Comparison of ENCODE assay signal across 9 cellular contexts in genomic region chr1:85148524-85149250, GRCh38. TPM values are rescaled to one million over a fixed set of nuclear protein-coding genes. Genes with fewer than 3 reads are reported as not detected.
DNase-seq lines count a peak whose midpoint lies in the region; ATAC-seq and TF ChIP-seq lines count a peak whose summit lies in the region.
"Had no signal": no experiment of that assay in that cellular context is flagged by ENCODE, and none has a peak within 500 bp of the region (broad histone marks: within the 10 kb centered on the region; RNA-seq: fewer than 3 reads in every experiment).

No MANE protein-coding gene starts in this region.

- TF ChIP-seq CTCF in mucosa of descending colon (IDR thresholded peaks at IDR 0.05) = no peak
- TF ChIP-seq CTCF in osteocyte (IDR thresholded peaks at IDR 0.05) = no peak

- no peaks in the 10 kb centered on the region for H3K27me3 Mint-ChIP-seq in osteocyte (ENCODE audit: unreplicated experiment)

- H3K36me3 Mint-ChIP-seq in stimulated activated effector memory CD8-positive, alpha-beta T cell treated with anti-CD3 and anti-CD28 coated beads, Interleukin-12 subunit alpha, Interleukin-12 subunit beta, amount 100 ng/mL, for 72 hours = no peaks in the 10 kb centered on the region
- H3K36me3 Mint-ChIP-seq in osteocyte (ENCODE audit: unreplicated experiment) = no peaks in the 10 kb centered on the region

- H3K27ac Mint-ChIP-seq in stimulated activated effector memory CD8-positive, alpha-beta T cell treated with anti-CD3 and anti-CD28 coated beads, Interleukin-12 subunit alpha, Interleukin-12 subunit beta, amount 100 ng/mL, for 72 hours = no peak overlapping the region
- no peak overlapping the region for H3K27ac Mint-ChIP-seq in osteocyte (ENCODE audit: unreplicated experiment)

- peaks cover 40% of the 10 kb centered on the region for H3K4me1 ChIP-seq in SJSA1 (replicated peaks)
- no peaks in the 10 kb centered on the region for H3K4me1 ChIP-seq in mucosa of descending colon (ENCODE audit: low read depth)
- H3K4me1 ChIP-seq: BE2C had no signal

- H3K36me3 ChIP-seq in SJSA1 (no peaks in the 10 kb centered on the region), mucosa of descending colon (ENCODE audit: low read depth) (no peaks in the 10 kb centered on the region)
- H3K36me3 ChIP-seq: BE2C had no signal

- H3K27me3 ChIP-seq in SJSA1 (replicated peaks) = no peaks in the 10 kb centered on the region
- H3K27me3 ChIP-seq: BE2C had no signal

- 0 out of 2 replicates have a peak overlapping the region, but pooled peaks have one; percentile 4 for H3K27ac ChIP-seq in SJSA1

- intact Hi-C loops in mucosa of descending colon (cut with DNase I, micrococcal nuclease) = no loop called here

- DNase-seq in activated T-cell treated with anti-CD3 and anti-CD28 coated beads, Interleukin-2, amount 50 U/mL, for 48 hours = peak; percentile 23 to 24
- DNase-seq in activated T-cell treated with anti-CD3 and anti-CD28 coated beads for 4 hours (no peak), SJSA1 (ENCODE audit: low read depth in 1 of 2, low spot score in 2 of 2) (no peak), mucosa of descending colon (no peak), osteocyte (ENCODE audit: extremely low spot score, unreplicated experiment) (no peak)
- DNase-seq in stimulated activated effector memory CD8-positive, alpha-beta T cell treated with anti-CD3 and anti-CD28 coated beads, Interleukin-12 subunit alpha, Interleukin-12 subunit beta, amount 100 ng/mL, for 72 hours (ENCODE audit: low spot score in 2 of 2) = no peak
- no peak for DNase-seq in activated effector memory CD4-positive, alpha-beta T cell treated with anti-CD3 and anti-CD28 coated beads, Interleukin-2, amount 50 U/mL, for 16 hours
- DNase-seq: BE2C had no signal

- H3K4me3 Mint-ChIP-seq in stimulated activated effector memory CD8-positive, alpha-beta T cell treated with anti-CD3 and anti-CD28 coated beads, Interleukin-12 subunit alpha, Interleukin-12 subunit beta, amount 100 ng/mL, for 72 hours = no peak overlapping the region
- no peak overlapping the region for H3K4me3 Mint-ChIP-seq in osteocyte (ENCODE audit: unreplicated experiment)

- H3K9me3 ChIP-seq in SJSA1 (replicated peaks) (no peaks in the 10 kb centered on the region), mucosa of descending colon (no peaks in the 10 kb centered on the region)
- H3K9me3 ChIP-seq: BE2C had no signal

- H3K4me3 ChIP-seq in SJSA1 = no peak overlapping the region
- no peak overlapping the region for H3K4me3 ChIP-seq in mucosa of descending colon

- ATAC-seq in HG02852 (IDR thresholded peaks at IDR 0.05; ENCODE audit: unreplicated experiment) (peak; percentile 95), mucosa of descending colon (no peak)
- peak; percentile 89 for ATAC-seq in stimulated activated effector memory CD8-positive, alpha-beta T cell treated with anti-CD3 and anti-CD28 coated beads, Interleukin-12 subunit alpha, Interleukin-12 subunit beta, amount 100 ng/mL, for 72 hours

- no peaks in the 10 kb centered on the region for H3K9me3 Mint-ChIP-seq in stimulated activated effector memory CD8-positive, alpha-beta T cell treated with anti-CD3 and anti-CD28 coated beads, Interleukin-12 subunit alpha, Interleukin-12 subunit beta, amount 100 ng/mL, for 72 hours
- peaks cover 6% of the 10 kb centered on the region for H3K9me3 Mint-ChIP-seq in osteocyte (ENCODE audit: unreplicated experiment)

- peaks cover 12% of the 10 kb centered on the region for H3K4me1 Mint-ChIP-seq in stimulated activated effector memory CD8-positive, alpha-beta T cell treated with anti-CD3 and anti-CD28 coated beads, Interleukin-12 subunit alpha, Interleukin-12 subunit beta, amount 100 ng/mL, for 72 hours
- peaks cover 57% of the 10 kb centered on the region for H3K4me1 Mint-ChIP-seq in osteocyte (ENCODE audit: unreplicated experiment)

RNA-seq across cellular contexts. Expression of gene SYDE2, which starts 52.1 kb away (rescaled TPM):
- total RNA-seq in SJSA1 (2014; rRNA removed; shearing (Covaris generic)) = 5.5 and 8.4 TPM in 2 replicates
- total RNA-seq in mucosa of descending colon (10 to 100 TPM in 1 of 3 donors, 1 to 10 TPM in 2; 9.0 to 42.1 (median 9.9) TPM), osteocyte (6.0 and 6.3 TPM in 2 replicates)

Comparison
In these comparisons a context has a peak if more than half of its experiments do, and no peak if none do; other contexts are left out.
1. DNase-seq: peak in activated T-cell treated with anti-CD3 and anti-CD28 coated beads, Interleukin-2, amount 50 U/mL, for 48 hours (2 of 2); none in activated T-cell treated with anti-CD3 and anti-CD28 coated beads for 4 hours (single experiment), SJSA1 (0 of 2), stimulated activated effector memory CD8-positive, alpha-beta T cell treated with anti-CD3 and anti-CD28 coated beads, Interleukin-12 subunit alpha, Interleukin-12 subunit beta, amount 100 ng/mL, for 72 hours (0 of 2), mucosa of descending colon (0 of 3), osteocyte (single experiment) and activated effector memory CD4-positive, alpha-beta T cell treated with anti-CD3 and anti-CD28 coated beads, Interleukin-2, amount 50 U/mL, for 16 hours (single experiment).